ENCODE assay signal across 6 cellular contexts in the genomic region with DNA sequence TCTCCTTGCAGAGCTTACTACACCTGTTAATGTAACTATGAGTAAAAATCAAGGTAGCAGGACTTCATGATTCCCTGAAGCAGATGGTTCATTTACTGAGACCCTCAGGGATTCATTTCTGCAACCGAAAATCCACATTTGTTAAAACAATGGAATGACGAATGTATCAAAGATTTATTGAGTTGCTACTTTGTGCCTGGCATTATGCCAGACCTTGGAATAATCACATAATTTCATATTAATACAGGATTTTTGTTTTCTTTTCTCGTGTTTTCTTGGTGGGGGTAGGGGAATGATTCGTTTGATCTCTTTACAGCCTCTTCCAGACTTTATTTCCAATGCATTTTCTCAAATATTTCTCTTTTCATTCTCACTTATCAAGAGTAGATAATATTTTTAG.
"Had no signal": no experiment of that assay in that cellular context is flagged by ENCODE, and none has a peak within 500 bp of the region (broad histone marks: within the 10 kb centered on the region; RNA-seq: fewer than 3 reads in every experiment).

No MANE protein-coding gene starts in this region.

- ATAC-seq: GM23338 had no signal

- DNase-seq: H7, IMR-90, KG1 had no signal

- H3K4me2 ChIP-seq: GM23338 had no signal

- H3K9me3 ChIP-seq: HAP-1 had no signal

- H3K36me3 ChIP-seq: HAP-1 had no signal

- H3K27ac ChIP-seq: HL-60 had no signal

- H3K4me1 ChIP-seq: HAP-1 had no signal

- H3K4me3 ChIP-seq: GM23338, HAP-1 had no signal
